ENCODE assay signal across 9 cellular contexts in the genomic region with DNA sequence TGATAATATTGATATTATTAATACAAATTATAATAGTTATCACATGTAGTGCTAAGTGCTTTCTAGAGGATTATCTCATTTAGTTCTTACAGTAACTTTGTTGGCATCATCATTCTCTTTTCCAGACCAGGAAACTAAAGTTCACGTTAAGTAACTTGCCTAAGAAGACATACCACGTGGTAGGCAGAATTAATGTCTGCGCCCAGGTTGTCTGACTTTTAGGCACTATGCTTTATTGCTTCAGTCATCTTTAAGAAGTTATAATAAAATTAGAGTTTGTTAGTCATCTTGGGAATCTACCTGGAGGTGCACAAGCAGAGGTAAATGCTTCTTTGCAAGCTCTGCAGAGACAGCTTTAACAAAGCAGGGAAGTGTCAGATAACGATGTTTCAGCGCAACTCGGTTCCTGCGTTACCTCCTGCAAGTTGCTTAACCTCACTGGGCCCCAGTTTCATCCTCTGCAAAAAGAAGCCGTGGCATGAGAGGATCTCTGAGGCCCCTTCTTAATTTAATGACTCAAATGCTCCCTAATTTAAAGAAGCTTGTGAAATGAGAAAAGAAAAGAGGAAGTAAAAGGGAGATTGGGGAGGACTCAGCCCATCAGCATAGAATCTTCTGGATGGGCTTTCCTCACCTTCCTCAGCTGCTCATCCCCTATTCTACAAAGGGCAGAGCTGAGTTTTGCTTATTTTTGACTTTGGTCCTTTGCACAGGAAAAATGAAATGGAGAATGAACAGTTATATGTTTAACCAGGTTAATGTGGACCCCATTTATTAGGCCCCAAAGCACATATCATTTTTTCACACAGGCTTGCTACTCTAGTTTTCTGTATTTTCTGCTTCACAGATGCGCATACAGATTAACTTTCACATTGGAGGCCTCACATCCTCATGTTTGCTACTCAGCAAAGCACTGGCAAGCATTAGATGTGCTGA. TPM values are rescaled to one million over a fixed set of nuclear protein-coding genes. Genes with fewer than 3 reads are reported as not detected.
A peak's percentile ranks its signal among the peaks of the same experiment; 100 is the strongest.
DNase-seq lines count a peak whose midpoint lies in the region; ATAC-seq and TF ChIP-seq lines count a peak whose summit lies in the region.
"Had no signal": no experiment of that assay in that cellular context is flagged by ENCODE, and none has a peak within 500 bp of the region (broad histone marks: within the 10 kb centered on the region; RNA-seq: fewer than 3 reads in every experiment).

No MANE protein-coding gene starts in this region.

- H3K36me3 ChIP-seq in breast epithelium (no peaks in the 10 kb centered on the region), WERI-Rb-1 (no peaks in the 10 kb centered on the region), skeletal muscle tissue (ENCODE audit: control insufficient read depth in 3 of 3, insufficient read depth in 3 of 3, low read length in 3 of 3) (no peaks in the 10 kb centered on the region)

- TF ChIP-seq CTCF in breast epithelium (IDR thresholded peaks at IDR 0.05) (no peak), MCF 10A (IDR thresholded peaks at IDR 0.05; ENCODE audit: unreplicated experiment) (no peak), WERI-Rb-1 (IDR thresholded peaks at IDR 0.05; ENCODE audit: low read depth, low read length) (no peak)

- CTCF ChIA-PET in MCF 10A (lab: Yijun Ruan, JAX), result interaction anchor here (1.3 kb wide), 1 partner anchor 111 kb away, joined by 5 read pairs; no protein-coding TSS in a partner anchor

- H3K27me3 Mint-ChIP-seq in MCF 10A (ENCODE audit: insufficient read depth, unreplicated experiment), result no peaks in the 10 kb centered on the region

- no peak overlapping the region for H3K9ac ChIP-seq in skeletal muscle tissue (ENCODE audit: low read depth in 1 of 3, low read length in 3 of 3)

- POLR2A ChIA-PET in MCF 10A (lab: Yijun Ruan, JAX), result interaction anchor here (0.6 to 0.9 kb wide), 2 partner anchors 11 to 18 kb away, joined by 3 to 4 read pairs; a partner anchor contains a TSS

- peaks cover 0 to 4% of the 10 kb centered on the region in 2 donors for H3K4me1 ChIP-seq in breast epithelium
- H3K4me1 ChIP-seq in skeletal muscle tissue (ENCODE audit: control insufficient read depth in 3 of 3, insufficient read depth in 3 of 3, low read length in 3 of 3), result peaks cover 0 to 23% (median 5%) of the 10 kb centered on the region in 3 donors

- no peak overlapping the region for H3K4me3 Mint-ChIP-seq in MCF 10A (ENCODE audit: unreplicated experiment)

- TF ChIP-seq POLR2A in breast epithelium (IDR thresholded peaks at IDR 0.05), result no peak

- DNase-seq in breast epithelium (ENCODE audit: low spot score in 2 of 2), result no peak
- no peak for DNase-seq in MCF 10A (ENCODE audit: unreplicated experiment)
- peak; percentile 14 for DNase-seq in WERI-Rb-1
- DNase-seq in COR-L47 (lab: John Stamatoyannopoulos, UW), result no peak
- DNase-seq in NCI-H1092 (lab: John Stamatoyannopoulos, UW), result no peak

- no peaks in the 10 kb centered on the region for H3K36me3 Mint-ChIP-seq in MCF 10A (ENCODE audit: insufficient read depth, unreplicated experiment)

- no peak overlapping the region for H3K4me3 ChIP-seq in breast epithelium
- H3K4me3 ChIP-seq in WERI-Rb-1 (ENCODE audit: low read depth, low read length), result no peak overlapping the region
- peak overlapping the region in 1 of 3 donors; percentile 32 for H3K4me3 ChIP-seq in skeletal muscle tissue (ENCODE audit: low read length in 3 of 3)

- peak overlapping the region; percentile 30 to 69 for H3K27ac ChIP-seq in breast epithelium
- no peak overlapping the region for H3K27ac ChIP-seq in WERI-Rb-1
- peak overlapping the region; percentile 41 for H3K27ac ChIP-seq in skeletal muscle tissue (ENCODE audit: low read depth, low read length)
- H3K27ac ChIP-seq: C4-2B had no signal

- H3K9me3 ChIP-seq in breast epithelium, result no peaks in the 10 kb centered on the region
- H3K9me3 ChIP-seq in WERI-Rb-1 (ENCODE audit: severe bottlenecking), result no peaks in the 10 kb centered on the region
- no peaks in the 10 kb centered on the region for H3K9me3 ChIP-seq in skeletal muscle tissue (ENCODE audit: control insufficient read depth in 3 of 3, low read length in 3 of 3)

- intact Hi-C loops in breast epithelium (cut with DNase I; ENCODE audit: low total_unique reads), result no loop called here
- intact Hi-C loops in MCF 10A (cut with micrococcal nuclease), result no loop called here

- ATAC-seq in HG03108 (IDR thresholded peaks at IDR 0.05; ENCODE audit: unreplicated experiment) (peak; percentile 29), GM18873 (IDR thresholded peaks at IDR 0.05; ENCODE audit: low FRiP score, unreplicated experiment) (no peak)

- no TSS peak for BruUV-seq in MCF 10A (replicated peaks; lab: Mats Ljungman, UMichigan)

- H3K9me3 Mint-ChIP-seq in MCF 10A (ENCODE audit: unreplicated experiment), result no peaks in the 10 kb centered on the region

- H3K27ac Mint-ChIP-seq in MCF 10A (ENCODE audit: low read depth, unreplicated experiment), result no peak overlapping the region

- peaks cover 31% of the 10 kb centered on the region for H3K4me1 Mint-ChIP-seq in MCF 10A (ENCODE audit: insufficient read depth, unreplicated experiment)

- H3K27me3 ChIP-seq in breast epithelium (no peaks in the 10 kb centered on the region), WERI-Rb-1 (ENCODE audit: insufficient read depth, low read depth, severe bottlenecking) (no peaks in the 10 kb centered on the region), skeletal muscle tissue (ENCODE audit: control insufficient read depth in 3 of 3, insufficient read depth in 3 of 3, low read length in 3 of 3) (no peaks in the 10 kb centered on the region)

RNA-seq across cellular contexts. Expression of a gene that starts 5.3 kb away (rescaled TPM):
- total RNA-seq in breast epithelium, result 100 to 1,000 TPM; 159 to 222 (median 168) TPM
- 2.3 and 7.7 TPM in 2 replicates for total RNA-seq in MCF 10A (2022)
- total RNA-seq in skeletal muscle tissue, result 17.2 TPM

RNA-seq across cellular contexts. Expression of a gene that starts 16.7 kb away (rescaled TPM):
- total RNA-seq in breast epithelium, result not detected
- not detected in 2 replicates for total RNA-seq in MCF 10A (2022)
- total RNA-seq in skeletal muscle tissue, result not detected

RNA-seq across cellular contexts. Expression of a gene that starts 17.8 kb away (rescaled TPM):
- 1 to 10 TPM in 2 of 3 donors, under 1 TPM in 1; 0.96 to 8.5 (median 7.8) TPM for total RNA-seq in breast epithelium
- not detected in 2 replicates for total RNA-seq in MCF 10A (2022)
- not detected for total RNA-seq in skeletal muscle tissue
